In the genomic region with DNA sequence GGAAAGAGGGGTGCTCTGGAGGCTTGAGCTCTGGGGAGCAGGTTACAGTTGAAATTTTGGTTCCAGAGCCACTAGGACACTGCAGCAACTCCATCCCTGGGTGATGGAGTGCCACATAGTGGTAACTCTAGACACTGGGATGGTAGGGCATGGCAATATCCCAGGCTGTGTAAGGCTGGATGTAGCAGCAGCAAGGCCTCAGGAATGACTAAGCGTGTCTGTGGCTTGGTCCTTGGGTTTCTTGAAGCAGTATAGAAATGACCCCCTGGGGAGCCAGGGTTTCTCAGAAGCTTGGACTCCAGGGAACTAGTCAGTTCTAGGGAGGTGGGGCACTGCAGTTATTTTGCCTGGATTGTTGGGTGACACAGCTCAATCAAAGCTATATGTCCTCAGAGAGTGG, we compare ENCODE assay signal across 28 cellular contexts. TPM values are rescaled to one million over a fixed set of nuclear protein-coding genes. Genes with fewer than 3 reads are reported as not detected.
"Had no signal": no experiment of that assay in that cellular context is flagged by ENCODE, and none has a peak within 500 bp of the region (broad histone marks: within the 10 kb centered on the region; RNA-seq: fewer than 3 reads in every experiment).

No MANE protein-coding gene starts in this region.

- H3K4me1 Mint-ChIP-seq: activated CD4-positive, alpha-beta T cell treated with anti-CD3 and anti-CD28 coated beads, Interleukin-2, amount 10 ng/mL, durations not matched to agents 7 days and 5 days; activated naive CD8-positive, alpha-beta T cell treated with anti-CD3 and anti-CD28 coated beads, Interleukin-2, amount 10 ng/mL, durations not matched to agents 7 days and 5 days; endodermal cell; T-cell had no signal

- ATAC-seq: activated CD4-positive, CD25-positive, alpha-beta regulatory T cell treated with anti-CD3 and anti-CD28 coated beads, Interleukin-2, amount 50 U/mL, for 24 hours; activated CD8-positive, alpha-beta T cell treated with anti-CD3 and anti-CD28 coated beads, Interleukin-2, amount 10 ng/mL, durations not matched to agents 7 days and 5 days; left lobe of liver; T-cell had no signal

- H3K36me3 Mint-ChIP-seq: activated naive CD8-positive, alpha-beta T cell treated with anti-CD3 and anti-CD28 coated beads, Interleukin-2, amount 10 ng/mL, durations not matched to agents 7 days and 5 days; T-cell had no signal

- H3K4me3 Mint-ChIP-seq: activated CD4-positive, alpha-beta T cell treated with anti-CD3 and anti-CD28 coated beads, Interleukin-2, amount 10 ng/mL, durations not matched to agents 7 days and 5 days; activated CD8-positive, alpha-beta T cell treated with anti-CD3 and anti-CD28 coated beads, Interleukin-2, amount 10 ng/mL, durations not matched to agents 7 days and 5 days; activated naive CD8-positive, alpha-beta T cell treated with anti-CD3 and anti-CD28 coated beads, Interleukin-2, amount 10 ng/mL, durations not matched to agents 7 days and 5 days; activated T-cell treated with anti-CD3 and anti-CD28 coated beads, Interleukin-2, amount 50 U/mL, for 24 hours; endodermal cell; nephron progenitor cell; stimulated activated naive CD8-positive, alpha-beta T cell treated with anti-CD3 and anti-CD28 coated beads, Interleukin-15, Interleukin-2, amounts not matched to agents 100 ng/mL and 50 ng/mL, for 24 hours; T-cell had no signal

- H3K27ac Mint-ChIP-seq: activated CD4-positive, alpha-beta T cell treated with anti-CD3 and anti-CD28 coated beads, Interleukin-2, amount 10 ng/mL, durations not matched to agents 7 days and 5 days; activated CD8-positive, alpha-beta T cell treated with anti-CD3 and anti-CD28 coated beads, Interleukin-2, amount 10 ng/mL, durations not matched to agents 7 days and 5 days; activated naive CD8-positive, alpha-beta T cell treated with anti-CD3 and anti-CD28 coated beads, Interleukin-2, amount 10 ng/mL, durations not matched to agents 7 days and 5 days; activated T-cell treated with anti-CD3 and anti-CD28 coated beads, Interleukin-2, amount 50 U/mL, for 24 hours; activated T-helper 2 cell treated with anti-CD3 and anti-CD28 coated beads, Interferon-gamma antibody, Interleukin-2, Interleukin-4, amounts not matched to agents 10 μg/mL and 5 μg/mL and 100 μg/mL, durations not matched to agents 14 hours and 24 hours and 36 hours; endodermal cell; nephron progenitor cell; stimulated activated naive CD8-positive, alpha-beta T cell treated with anti-CD3 and anti-CD28 coated beads, Interleukin-15, Interleukin-2, amounts not matched to agents 100 ng/mL and 50 ng/mL, for 24 hours; T-cell had no signal

- H3K9me3 Mint-ChIP-seq: activated CD4-positive, alpha-beta T cell treated with anti-CD3 and anti-CD28 coated beads, Interleukin-2, amount 10 ng/mL, durations not matched to agents 7 days and 5 days; activated T-helper 2 cell treated with anti-CD3 and anti-CD28 coated beads, Interferon-gamma antibody, Interleukin-2, Interleukin-4, amounts not matched to agents 10 μg/mL and 5 μg/mL and 100 μg/mL, durations not matched to agents 14 hours and 24 hours and 36 hours had no signal

- H3K27me3 Mint-ChIP-seq: activated CD4-positive, alpha-beta T cell treated with anti-CD3 and anti-CD28 coated beads, Interleukin-2, amount 10 ng/mL, durations not matched to agents 7 days and 5 days had no signal

- DNase-seq: activated CD4-positive, alpha-beta T cell treated with anti-CD3 and anti-CD28 coated beads, Interleukin-2, amount 10 ng/mL, durations not matched to agents 7 days and 5 days; activated CD8-positive, alpha-beta T cell treated with anti-CD3 and anti-CD28 coated beads, Interleukin-2, amount 10 ng/mL, durations not matched to agents 7 days and 5 days; activated naive CD4-positive, alpha-beta T cell treated with Interleukin-2 at 50 U/mL for 16 hours; activated naive CD8-positive, alpha-beta T cell treated with anti-CD3 and anti-CD28 coated beads, Interleukin-2, amount 10 ng/mL, durations not matched to agents 7 days and 5 days; activated T-cell treated with anti-CD3 and anti-CD28 coated beads, Interleukin-2, amount 50 U/mL, for 24 hours; amygdala; endodermal cell; foreskin fibroblast; glutamatergic neuron; hippocampal formation; islet precursor cell; mammary epithelial cell; midbrain; nephron progenitor cell; occipital lobe; stimulated activated CD4-positive, alpha-beta T cell treated with anti-CD3 and anti-CD28 coated beads, Interleukin-12 subunit alpha, Interleukin-12 subunit beta, amount 100 ng/mL, for 4 hours; stimulated activated CD4-positive, alpha-beta T cell treated with anti-CD3 and anti-CD28 coated beads, Interleukin-1b, Interleukin-23, amount 100 ng/mL, for 48 hours; stimulated activated CD8-positive, alpha-beta memory T cell treated with anti-CD3 and anti-CD28 coated beads, Interleukin-4, amount 100 ng/mL, for 48 hours; T-cell; trophoblast cell had no signal

- H3K27ac ChIP-seq: epithelial cell of prostate had no signal

RNA-seq across cellular contexts. Expression of a gene that starts 8.1 kb away (rescaled TPM):
- total RNA-seq: activated CD4-positive, alpha-beta T cell treated with anti-CD3 and anti-CD28 coated beads, Interleukin-2, amount 10 ng/mL, durations not matched to agents 7 days and 5 days; activated CD8-positive, alpha-beta T cell treated with anti-CD3 and anti-CD28 coated beads, Interleukin-2, amount 10 ng/mL, durations not matched to agents 7 days and 5 days; activated T-helper 2 cell treated with anti-CD3 and anti-CD28 coated beads, Interferon-gamma antibody, Interleukin-2, Interleukin-4, amounts not matched to agents 10 μg/mL and 5 μg/mL and 100 μg/mL, durations not matched to agents 14 hours and 24 hours and 36 hours; endodermal cell; mammary epithelial cell had no signal
- polyA plus RNA-seq: mammary epithelial cell had no signal

RNA-seq across cellular contexts. Expression of a gene that starts 38.5 kb away (rescaled TPM):
- total RNA-seq: activated CD4-positive, alpha-beta T cell treated with anti-CD3 and anti-CD28 coated beads, Interleukin-2, amount 10 ng/mL, durations not matched to agents 7 days and 5 days; activated CD8-positive, alpha-beta T cell treated with anti-CD3 and anti-CD28 coated beads, Interleukin-2, amount 10 ng/mL, durations not matched to agents 7 days and 5 days; activated naive CD8-positive, alpha-beta T cell treated with anti-CD3 and anti-CD28 coated beads, Interleukin-2, amount 10 ng/mL, durations not matched to agents 7 days and 5 days; activated T-helper 2 cell treated with anti-CD3 and anti-CD28 coated beads, Interferon-gamma antibody, Interleukin-2, Interleukin-4, amounts not matched to agents 10 μg/mL and 5 μg/mL and 100 μg/mL, durations not matched to agents 14 hours and 24 hours and 36 hours; cardiac septum; endodermal cell; left lobe of liver; mammary epithelial cell; occipital lobe; posterior vena cava; T-cell; temporal lobe had no signal
- polyA plus RNA-seq: mammary epithelial cell had no signal

RNA-seq across cellular contexts. Expression of a gene that starts 45.6 kb away (rescaled TPM):
- total RNA-seq: activated CD4-positive, alpha-beta T cell treated with anti-CD3 and anti-CD28 coated beads, Interleukin-2, amount 10 ng/mL, durations not matched to agents 7 days and 5 days; activated CD8-positive, alpha-beta T cell treated with anti-CD3 and anti-CD28 coated beads, Interleukin-2, amount 10 ng/mL, durations not matched to agents 7 days and 5 days; activated naive CD8-positive, alpha-beta T cell treated with anti-CD3 and anti-CD28 coated beads, Interleukin-2, amount 10 ng/mL, durations not matched to agents 7 days and 5 days; activated T-helper 2 cell treated with anti-CD3 and anti-CD28 coated beads, Interferon-gamma antibody, Interleukin-2, Interleukin-4, amounts not matched to agents 10 μg/mL and 5 μg/mL and 100 μg/mL, durations not matched to agents 14 hours and 24 hours and 36 hours; mammary epithelial cell; occipital lobe; temporal lobe had no signal
- polyA plus RNA-seq: mammary epithelial cell had no signal
